In genomic region chr11:96207459-96208449, GRCh38 we compare ENCODE assay signal across 8 cellular contexts.
A peak's percentile ranks its signal among the peaks of the same experiment; 100 is the strongest.
DNase-seq lines count a peak whose midpoint lies in the region; ATAC-seq, FAIRE-seq and TF ChIP-seq lines count a peak whose summit lies in the region.

No MANE protein-coding gene starts in this region.

- no peak overlapping the region for H3K9ac ChIP-seq in adipocyte (ENCODE audit: low read length)

- intact Hi-C loops in posterior cingulate gyrus (cut with DNase I) = no loop called here

- peak overlapping the region; percentile 14 to 86 (median 70) for H3K4me3 Mint-ChIP-seq in naive B cell

- in situ Hi-C loops in KBM-7 (cut with MboI; ENCODE audit: low pct_unique_long_range_greater_than_20kb, low sequenced_read_pairs) = no loop called here

- peaks cover 9% of the 10 kb centered on the region for H3K36me3 ChIP-seq in adipocyte (ENCODE audit: control insufficient read depth, insufficient read depth, low read length, severe bottlenecking)

- H3K27me3 ChIP-seq in adipocyte (replicated peaks; ENCODE audit: control insufficient read depth, insufficient read depth, low read length) = no peaks in the 10 kb centered on the region

- H3K36me3 Mint-ChIP-seq in naive B cell = peaks cover 0 to 5% of the 10 kb centered on the region in 2 donors

- H3K9me3 ChIP-seq in adipocyte (ENCODE audit: control insufficient read depth, low read length) = no peaks in the 10 kb centered on the region

- TF ChIP-seq CTCF in GM10266 (IDR thresholded peaks at IDR 0.05; ENCODE audit: control insufficient read depth, insufficient read depth, low read depth, missing control alignments) = no peak

- no peaks in the 10 kb centered on the region for H3K27me3 Mint-ChIP-seq in naive B cell

- H3K9me3 Mint-ChIP-seq in naive B cell = no peaks in the 10 kb centered on the region

- H3K4me1 ChIP-seq in adipocyte (ENCODE audit: control insufficient read depth, insufficient read depth, low read length) = peaks cover 45% of the 10 kb centered on the region

- no peak for FAIRE-seq in frontal cortex (lab: Jason Lieb, UNC)

- ATAC-seq in naive B cell (ENCODE audit: low read depth in 2 of 2) = peak; percentile 72 to 73

- no peak overlapping the region for H3K4me3 ChIP-seq in adipocyte (ENCODE audit: low read length)

- peak overlapping the region; percentile 67 to 92 (median 85) for H3K27ac Mint-ChIP-seq in naive B cell

- DNase-seq in COLO829 (ENCODE audit: low spot score) = peak; percentile 66
- peak; percentile 55 for DNase-seq in KBM-7
- DNase-seq in adipocyte (ENCODE audit: low read depth) = peak; percentile 56
- no peak for DNase-seq in naive B cell
- no peak for DNase-seq in GM10266 (ENCODE audit: extremely low spot score)
- no peak for DNase-seq in posterior cingulate gyrus
- DNase-seq in frontal cortex (ENCODE audit: low spot score in 2 of 2) = no peak
- DNase-seq in amniotic stem cell (lab: John Stamatoyannopoulos, UW) = no peak

- H3K4me1 Mint-ChIP-seq in naive B cell = peaks cover 53 to 76% (median 71%) of the 10 kb centered on the region in 3 donors

Comparison
In these comparisons a context has a peak if more than half of its experiments do, and no peak if none do; other contexts are left out.
1. DNase-seq: peak in COLO829 (single experiment), KBM-7 (single experiment) and adipocyte (single experiment); none in naive B cell (single experiment), GM10266 (single experiment), posterior cingulate gyrus (0 of 10), frontal cortex (0 of 2) and amniotic stem cell (single experiment).